ENCODE assay signal across 9 cellular contexts in genomic region chr14:96095581-96096476, GRCh38. TPM values are rescaled to one million over a fixed set of nuclear protein-coding genes. Genes with fewer than 3 reads are reported as not detected.
DNase-seq lines count a peak whose midpoint lies in the region; ATAC-seq and TF ChIP-seq lines count a peak whose summit lies in the region.
"Had no signal": no experiment of that assay in that cellular context is flagged by ENCODE, and none has a peak within 500 bp of the region (broad histone marks: within the 10 kb centered on the region; RNA-seq: fewer than 3 reads in every experiment).

No MANE protein-coding gene starts in this region.

- H3K27ac Mint-ChIP-seq in stimulated activated memory B cell treated with anti-CD40 and anti-IgM and Interleukin-4, amounts not matched to agents 10 μg/mL and 1 μg/mL and 100 μg/mL, for 72 hours: no peak overlapping the region
- H3K27ac Mint-ChIP-seq in T-helper 17 cell: no peak overlapping the region

- 23% methylated on average over 9 of the region's 16 CpGs for WGBS in right lobe of liver (ENCODE audit: insufficient coverage, low coverage, low lambda C conversion rate, missing lambda C conversion rate)

- H3K4me2 ChIP-seq in BLaER1 treated with 17β-estradiol and CSF1 and Interleukin-3, amounts not matched to agents 10 nM and 100 nM: peak overlapping the region in 9 of 11 experiments; percentile 12 to 53 (median 40); a peak in 16 of 22 replicates

- intact Hi-C loops in right lobe of liver (cut with DNase I): loop anchor here in 1 of 2 donors (10.0 kb wide), 1 partner anchor 91 kb away; no protein-coding TSS in a partner anchor

- H3K36me3 ChIP-seq in BLaER1 treated with 17β-estradiol and CSF1 and Interleukin-3, amounts not matched to agents 10 nM and 100 nM: peaks cover 0 to 4% (median 0%) of the 10 kb centered on the region in 11 experiments; a peak in 1 of 22 replicates
- no peaks in the 10 kb centered on the region for H3K36me3 ChIP-seq in right lobe of liver

- ATAC-seq in right lobe of liver (peak; percentile 60 to 71 (median 66)), T-helper 17 cell (no peak)
- no peak for ATAC-seq in stimulated activated memory B cell treated with anti-CD40 and anti-IgM and Interleukin-4, amounts not matched to agents 10 μg/mL and 1 μg/mL and 100 μg/mL, for 72 hours

- DNase-seq in NCI-H146 treated with DMSO at 0.1 percent for 48 hours (lab: John Stamatoyannopoulos, UW; ENCODE audit: unreplicated experiment) (peak; percentile 93), amniotic stem cell (lab: John Stamatoyannopoulos, UW) (peak; percentile 72), right lobe of liver (peak; percentile 78 to 88 (median 86)), RKO (ENCODE audit: low spot score) (no peak), T-helper 17 cell (no peak), CD1c-positive myeloid dendritic cell (ENCODE audit: extremely low spot score) (no peak)
- DNase-seq: stimulated activated CD4-positive, alpha-beta T cell treated with anti-CD3 and anti-CD28 coated beads, Interleukin-4, amount 100 ng/mL, for 24 hours had no signal

- H3K27ac ChIP-seq in BLaER1 treated with 17β-estradiol and CSF1 and Interleukin-3, amounts not matched to agents 10 nM and 100 nM: no peak overlapping the region
- H3K27ac ChIP-seq in right lobe of liver: peak overlapping the region; percentile 69 to 89 (median 75)

- peaks cover 0 to 41% (median 33%) of the 10 kb centered on the region in 10 experiments; a peak in 16 of 20 replicates for H3K4me1 ChIP-seq in BLaER1 treated with 17β-estradiol and CSF1 and Interleukin-3, amounts not matched to agents 10 nM and 100 nM
- H3K4me1 ChIP-seq in right lobe of liver: peaks cover 0 to 45% (median 20%) of the 10 kb centered on the region in 4 donors

- no peak for TF ChIP-seq CTCF in right lobe of liver (IDR thresholded peaks at IDR 0.05)

- TF ChIP-seq POLR2A in right lobe of liver (IDR thresholded peaks at IDR 0.05): no peak

- H3K27me3 ChIP-seq in BLaER1 treated with 17β-estradiol and CSF1 and Interleukin-3, amounts not matched to agents 10 nM and 100 nM: no peaks in the 10 kb centered on the region
- no peaks in the 10 kb centered on the region for H3K27me3 ChIP-seq in right lobe of liver

- H4K20me1 ChIP-seq in BLaER1 treated with 17β-estradiol and CSF1 and Interleukin-3, amounts not matched to agents 10 nM and 100 nM: peaks cover 0 to 15% (median 3%) of the 10 kb centered on the region in 11 experiments; a peak in 7 of 22 replicates

- no peaks in the 10 kb centered on the region for H3K36me3 Mint-ChIP-seq in stimulated activated memory B cell treated with anti-CD40 and anti-IgM and Interleukin-4, amounts not matched to agents 10 μg/mL and 1 μg/mL and 100 μg/mL, for 72 hours
- H3K36me3 Mint-ChIP-seq in T-helper 17 cell (ENCODE audit: low read depth): no peaks in the 10 kb centered on the region

- H3K4me3 ChIP-seq in BLaER1 treated with 17β-estradiol and CSF1 and Interleukin-3, amounts not matched to agents 10 nM and 100 nM: no peak overlapping the region
- no peak overlapping the region for H3K4me3 ChIP-seq in right lobe of liver

- H3K9ac ChIP-seq in BLaER1 treated with 17β-estradiol and CSF1 and Interleukin-3, amounts not matched to agents 10 nM and 100 nM: 0 out of 22 replicates have a peak overlapping the region, but pooled peaks of 2 of the 11 experiments have one; percentile 0

- H3K27me3 Mint-ChIP-seq in stimulated activated memory B cell treated with anti-CD40 and anti-IgM and Interleukin-4, amounts not matched to agents 10 μg/mL and 1 μg/mL and 100 μg/mL, for 72 hours: peaks cover 33% of the 10 kb centered on the region
- peaks cover 15% of the 10 kb centered on the region for H3K27me3 Mint-ChIP-seq in T-helper 17 cell

- H3K4me1 Mint-ChIP-seq in stimulated activated memory B cell treated with anti-CD40 and anti-IgM and Interleukin-4, amounts not matched to agents 10 μg/mL and 1 μg/mL and 100 μg/mL, for 72 hours: no peaks in the 10 kb centered on the region
- peaks cover 4% of the 10 kb centered on the region for H3K4me1 Mint-ChIP-seq in T-helper 17 cell

- H3K9me3 Mint-ChIP-seq in stimulated activated memory B cell treated with anti-CD40 and anti-IgM and Interleukin-4, amounts not matched to agents 10 μg/mL and 1 μg/mL and 100 μg/mL, for 72 hours: no peaks in the 10 kb centered on the region

- no peaks in the 10 kb centered on the region for H3K9me3 ChIP-seq in BLaER1 treated with 17β-estradiol and CSF1 and Interleukin-3, amounts not matched to agents 10 nM and 100 nM (replicated peaks in 1 of 11)
- H3K9me3 ChIP-seq in right lobe of liver (no peaks in the 10 kb centered on the region), T-helper 17 cell (ENCODE audit: control insufficient read depth, low read length, poor library complexity, severe bottlenecking) (no peaks in the 10 kb centered on the region)

- H3K4me3 Mint-ChIP-seq in stimulated activated memory B cell treated with anti-CD40 and anti-IgM and Interleukin-4, amounts not matched to agents 10 μg/mL and 1 μg/mL and 100 μg/mL, for 72 hours: no peak overlapping the region
- H3K4me3 Mint-ChIP-seq in T-helper 17 cell: no peak overlapping the region

RNA-seq across cellular contexts. Expression of gene C14orf132, which starts 56.7 kb away (rescaled TPM):
- 1 to 10 TPM; 1.7 to 6.9 (median 3.3) TPM for total RNA-seq in right lobe of liver
- total RNA-seq in T-helper 17 cell: 1 to 10 TPM; 1.7 to 2.8 TPM

Comparison
In these comparisons a context has a peak if more than half of its experiments do, and no peak if none do; other contexts are left out.
1. H3K27ac ChIP-seq: peak in right lobe of liver (3 of 3); none in BLaER1 treated with 17β-estradiol and CSF1 and Interleukin-3, amounts not matched to agents 10 nM and 100 nM (0 of 11).
2. DNase-seq: peak in NCI-H146 treated with DMSO at 0.1 percent for 48 hours (single experiment), amniotic stem cell (single experiment) and right lobe of liver (3 of 3); none in RKO (single experiment), T-helper 17 cell (0 of 3) and CD1c-positive myeloid dendritic cell (single experiment).
3. ATAC-seq: peak in right lobe of liver (4 of 4); none in stimulated activated memory B cell treated with anti-CD40 and anti-IgM and Interleukin-4, amounts not matched to agents 10 μg/mL and 1 μg/mL and 100 μg/mL, for 72 hours (single experiment) and T-helper 17 cell (single experiment).